ENCODE assay signal across 1 cellular context in genomic region chr11:6612008-6612815, GRCh38.
TF ChIP-seq lines count a peak whose summit lies in the region.

Gene TAF10, minus strand, starts transcription at chr11:6612216. Its CDS starts 27 bp downstream, at chr11:6612189.

TF ChIP-seq in K562, 482 proteins besides CTCF, POLR2A, EP300 and RAD21 (continued from another document and continues in another):
- peak; percentile 69 for TF ChIP-seq CGGBP1 (CRISPR knock-in tag; IDR thresholded peaks at IDR 0.05)
- TF ChIP-seq ZBTB17 (CRISPR knock-in tag; IDR thresholded peaks at IDR 0.05), result peak; percentile 89
- peak; percentile 95 for TF ChIP-seq GABPA (tag; conservative IDR thresholded peaks at IDR 0.05; ENCODE audit: low read depth)
- TF ChIP-seq SIX5 (IDR thresholded peaks at IDR 0.05; ENCODE audit: borderline replicate concordance in 1 of 2, insufficient read depth in 1 of 2, low read depth in 1 of 2, low read length in 2 of 2), result no peak
- peak; percentile 90 for TF ChIP-seq ETV5 (CRISPR knock-in tag; IDR thresholded peaks at IDR 0.05; ENCODE audit: low read depth)
- no peak for TF ChIP-seq GATAD2A (IDR thresholded peaks at IDR 0.05)
- TF ChIP-seq POLR2G (IDR thresholded peaks at IDR 0.05; ENCODE audit: low read depth, low read length), result peak; percentile 95
- TF ChIP-seq FOXM1 (IDR thresholded peaks at IDR 0.05; ENCODE audit: low read depth), result 0 out of 2 replicates have a peak, but pooled peaks have one; percentile 30
- TF ChIP-seq FOXM1 (CRISPR knock-in tag; IDR thresholded peaks at IDR 0.05; ENCODE audit: low read depth), result no peak
- TF ChIP-seq GTF3C2 (IDR thresholded peaks at IDR 0.05; ENCODE audit: borderline replicate concordance, extremely low read depth, insufficient read length), result no peak
- no peak for TF ChIP-seq ZNF133 (CRISPR knock-in tag; IDR thresholded peaks at IDR 0.05)
- TF ChIP-seq ZNF830 (CRISPR knock-in tag; IDR thresholded peaks at IDR 0.05), result peak; percentile 72; the same call in 1 of the 2 replicates
- TF ChIP-seq THRAP3 (IDR thresholded peaks at IDR 0.05; ENCODE audit: borderline replicate concordance), result no peak
- TF ChIP-seq ZC3H11A (IDR thresholded peaks at IDR 0.05; ENCODE audit: low read depth, low read length), result no peak
- TF ChIP-seq, protein P1, sequence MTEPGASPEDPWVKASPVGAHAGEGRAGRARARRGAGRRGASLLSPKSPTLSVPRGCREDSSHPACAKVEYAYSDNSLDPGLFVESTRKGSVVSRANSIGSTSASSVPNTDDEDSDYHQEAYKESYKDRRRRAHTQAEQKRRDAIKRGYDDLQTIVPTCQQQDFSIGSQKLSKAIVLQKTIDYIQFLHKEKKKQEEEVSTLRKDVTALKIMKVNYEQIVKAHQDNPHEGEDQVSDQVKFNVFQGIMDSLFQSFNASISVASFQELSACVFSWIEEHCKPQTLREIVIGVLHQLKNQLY (CRISPR knock-in tag; conservative IDR thresholded peaks at IDR 0.05), result no peak
- no peak for TF ChIP-seq ZNF79 (CRISPR knock-in tag; IDR thresholded peaks at IDR 0.05; ENCODE audit: low read depth)
- no peak for TF ChIP-seq MAFF (IDR thresholded peaks at IDR 0.05; ENCODE audit: low read length)
- no peak for TF ChIP-seq FOXO4 (CRISPR knock-in tag; IDR thresholded peaks at IDR 0.05)
- TF ChIP-seq NCOA4 (IDR thresholded peaks at IDR 0.05; ENCODE audit: partially characterized antibody), result no peak
- no peak for TF ChIP-seq KAT8 (IDR thresholded peaks at IDR 0.05; ENCODE audit: low read depth)
- peak; percentile 96 for TF ChIP-seq CXXC5 (CRISPR knock-in tag; IDR thresholded peaks at IDR 0.05)
- TF ChIP-seq CHD2 (IDR thresholded peaks at IDR 0.05; ENCODE audit: low read depth, low read length), result no peak
- peak in 2 of 3 experiments; percentile 70 to 74 for TF ChIP-seq YY1 (IDR thresholded peaks at IDR 0.05; ENCODE audit: borderline replicate concordance in 1 of 3, control insufficient read depth in 1 of 3, extremely low read depth in 1 of 3, insufficient read depth in 3 of 3, insufficient read length in 1 of 3, insufficient replicate concordance in 2 of 3, low read depth in 1 of 3, low read length in 2 of 3)
- TF ChIP-seq ZNF280B (CRISPR knock-in tag; IDR thresholded peaks at IDR 0.05), result no peak
- peak; percentile 39; the same call in 1 of the 2 replicates for TF ChIP-seq MXI1 (IDR thresholded peaks at IDR 0.05; ENCODE audit: low read depth, low read length)
- TF ChIP-seq CREB1 (IDR thresholded peaks at IDR 0.05), result peak; percentile 90
- peak; percentile 91 for TF ChIP-seq CREB1 (CRISPR knock-in tag; IDR thresholded peaks at IDR 0.05)
- peak; percentile 64; the same call in 1 of the 2 replicates for TF ChIP-seq ZNF431 (CRISPR knock-in tag; IDR thresholded peaks at IDR 0.05)
- TF ChIP-seq SMAD1 (IDR thresholded peaks at IDR 0.05; ENCODE audit: low read depth, low read length, partially characterized antibody), result peak; percentile 47
- TF ChIP-seq MYBL2 (IDR thresholded peaks at IDR 0.05; ENCODE audit: low read depth), result no peak
- no peak for TF ChIP-seq MYBL2 (CRISPR knock-in tag; IDR thresholded peaks at IDR 0.05; ENCODE audit: borderline replicate concordance)
- TF ChIP-seq RBM34 (IDR thresholded peaks at IDR 0.05; ENCODE audit: borderline replicate concordance, insufficient read depth, low read length), result no peak
- peak; percentile 92 for TF ChIP-seq TFAP4 (CRISPR knock-in tag; IDR thresholded peaks at IDR 0.05; ENCODE audit: borderline replicate concordance)
- peak; percentile 72 to 76 for TF ChIP-seq NRF1 (conservative IDR thresholded peaks at IDR 0.05 in 1 of 2, IDR thresholded peaks at IDR 0.05 in 1 of 2)
- no peak for TF ChIP-seq ZNF589 (CRISPR knock-in tag; IDR thresholded peaks at IDR 0.05; ENCODE audit: low read depth)
- TF ChIP-seq, protein P2, sequence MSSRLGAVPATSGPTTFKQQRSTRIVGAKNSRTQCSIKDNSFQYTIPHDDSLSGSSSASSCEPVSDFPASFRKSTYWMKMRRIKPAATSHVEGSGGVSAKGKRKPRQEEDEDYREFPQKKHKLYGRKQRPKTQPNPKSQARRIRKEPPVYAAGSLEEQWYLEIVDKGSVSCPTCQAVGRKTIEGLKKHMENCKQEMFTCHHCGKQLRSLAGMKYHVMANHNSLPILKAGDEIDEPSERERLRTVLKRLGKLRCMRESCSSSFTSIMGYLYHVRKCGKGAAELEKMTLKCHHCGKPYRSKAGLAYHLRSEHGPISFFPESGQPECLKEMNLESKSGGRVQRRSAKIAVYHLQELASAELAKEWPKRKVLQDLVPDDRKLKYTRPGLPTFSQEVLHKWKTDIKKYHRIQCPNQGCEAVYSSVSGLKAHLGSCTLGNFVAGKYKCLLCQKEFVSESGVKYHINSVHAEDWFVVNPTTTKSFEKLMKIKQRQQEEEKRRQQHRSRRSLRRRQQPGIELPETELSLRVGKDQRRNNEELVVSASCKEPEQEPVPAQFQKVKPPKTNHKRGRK (tag; IDR thresholded peaks at IDR 0.05), result no peak
- TF ChIP-seq, protein P3, sequence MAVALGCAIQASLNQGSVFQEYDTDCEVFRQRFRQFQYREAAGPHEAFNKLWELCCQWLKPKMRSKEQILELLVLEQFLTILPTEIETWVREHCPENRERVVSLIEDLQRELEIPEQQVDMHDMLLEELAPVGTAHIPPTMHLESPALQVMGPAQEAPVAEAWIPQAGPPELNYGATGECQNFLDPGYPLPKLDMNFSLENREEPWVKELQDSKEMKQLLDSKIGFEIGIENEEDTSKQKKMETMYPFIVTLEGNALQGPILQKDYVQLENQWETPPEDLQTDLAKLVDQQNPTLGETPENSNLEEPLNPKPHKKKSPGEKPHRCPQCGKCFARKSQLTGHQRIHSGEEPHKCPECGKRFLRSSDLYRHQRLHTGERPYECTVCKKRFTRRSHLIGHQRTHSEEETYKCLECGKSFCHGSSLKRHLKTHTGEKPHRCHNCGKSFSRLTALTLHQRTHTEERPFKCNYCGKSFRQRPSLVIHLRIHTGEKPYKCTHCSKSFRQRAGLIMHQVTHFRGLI (CRISPR knock-in tag; IDR thresholded peaks at IDR 0.05), result no peak
- TF ChIP-seq HDAC6 (IDR thresholded peaks at IDR 0.05; ENCODE audit: low read depth, low read length), result no peak
- TF ChIP-seq CHD4 (IDR thresholded peaks at IDR 0.05; ENCODE audit: insufficient read depth, insufficient replicate concordance, low read depth, low read length, poor library complexity, severe bottlenecking), result no peak
- peak; percentile 16; the same call in 1 of the 2 replicates for TF ChIP-seq ZNF445 (CRISPR knock-in tag; IDR thresholded peaks at IDR 0.05; ENCODE audit: low read depth)
- peak; percentile 77; the same call in 1 of the 2 replicates for TF ChIP-seq MTA3 (IDR thresholded peaks at IDR 0.05; ENCODE audit: borderline replicate concordance)
- no peak for TF ChIP-seq RBM25 (IDR thresholded peaks at IDR 0.05; ENCODE audit: low read depth, low read length, severe bottlenecking)
- TF ChIP-seq ZNF316 (IDR thresholded peaks at IDR 0.05), result peak; percentile 22; the same call in 1 of the 2 replicates
- TF ChIP-seq GABPB2 (CRISPR knock-in tag; conservative IDR thresholded peaks at IDR 0.05), result no peak
- no peak; the same call in 1 of the 2 replicates for TF ChIP-seq ZNF584 (CRISPR knock-in tag; IDR thresholded peaks at IDR 0.05; ENCODE audit: low read depth)
- TF ChIP-seq PTRF (tag; IDR thresholded peaks at IDR 0.05), result no peak
- no peak for TF ChIP-seq NCOA6 (IDR thresholded peaks at IDR 0.05)
- TF ChIP-seq GABPB1 (CRISPR knock-in tag; IDR thresholded peaks at IDR 0.05), result peak; percentile 91
- TF ChIP-seq BCOR (IDR thresholded peaks at IDR 0.05), result no peak; the same call in 1 of the 2 replicates
- TF ChIP-seq ZNF696 (CRISPR knock-in tag; conservative IDR thresholded peaks at IDR 0.05), result no peak
- no peak for TF ChIP-seq HIVEP1 (CRISPR knock-in tag; IDR thresholded peaks at IDR 0.05)
- no peak for TF ChIP-seq FOXP4 (CRISPR knock-in tag; IDR thresholded peaks at IDR 0.05; ENCODE audit: borderline replicate concordance)
- TF ChIP-seq SNIP1 (IDR thresholded peaks at IDR 0.05; ENCODE audit: low read depth), result peak; percentile 63; the same call in 1 of the 2 replicates
